Comparison of ENCODE assay signal across 11 cellular contexts in genomic region chr10:12579954-12580858, GRCh38.
A peak's percentile ranks its signal among the peaks of the same experiment; 100 is the strongest.
DNase-seq lines count a peak whose midpoint lies in the region; ATAC-seq and TF ChIP-seq lines count a peak whose summit lies in the region.
"Had no signal": no experiment of that assay in that cellular context is flagged by ENCODE, and none has a peak within 500 bp of the region (broad histone marks: within the 10 kb centered on the region; RNA-seq: fewer than 3 reads in every experiment).

No MANE protein-coding gene starts in this region.

- no peaks in the 10 kb centered on the region for H3K27me3 ChIP-seq in suprapubic skin

- 44% methylated on average over 7 of the region's 7 CpGs for WGBS in suprapubic skin

- TF ChIP-seq EP300 in suprapubic skin (IDR thresholded peaks at IDR 0.05): no peak

- TF ChIP-seq POLR2A in suprapubic skin (IDR thresholded peaks at IDR 0.05): no peak

- H3K9me3 ChIP-seq in suprapubic skin: peaks cover 3% of the 10 kb centered on the region

- peaks cover 10% of the 10 kb centered on the region for H3K4me1 ChIP-seq in suprapubic skin

- DNase-seq in NCI-H748 (lab: John Stamatoyannopoulos, UW; ENCODE audit: unreplicated experiment): peak; percentile 7
- DNase-seq in NCI-H748 treated with DMSO at 0.1 percent for 48 hours (lab: John Stamatoyannopoulos, UW): no peak
- DNase-seq in fibroblast of mammary gland (ENCODE audit: low read depth): peak; percentile 16
- no peak for DNase-seq in suprapubic skin (ENCODE audit: low spot score in 2 of 2)
- no peak for DNase-seq in central memory CD4-positive, alpha-beta T cell
- DNase-seq in activated CD8-positive, alpha-beta memory T cell treated with anti-CD3 and anti-CD28 coated beads, Interleukin-2, amount 50 U/mL, for 4 hours: no peak
- no peak for DNase-seq in NCI-H1694 (lab: John Stamatoyannopoulos, UW)
- DNase-seq: activated naive CD4-positive, alpha-beta T cell treated with anti-CD3 and anti-CD28 coated beads, Interleukin-2, amount 50 U/mL, for 16 hours; NCI-H524 had no signal

- no peaks in the 10 kb centered on the region for H3K36me3 ChIP-seq in suprapubic skin

- H3K27ac ChIP-seq in suprapubic skin: peak overlapping the region; percentile 41
- H3K27ac ChIP-seq: VCaP had no signal

- peak; percentile 66 for ATAC-seq in HG03097 (IDR thresholded peaks at IDR 0.05; ENCODE audit: low FRiP score, unreplicated experiment)

- TF ChIP-seq CTCF in fibroblast of mammary gland (conservative IDR thresholded peaks at IDR 0.05; ENCODE audit: control insufficient read depth, insufficient read depth, low read depth, low read length): no peak
- no peak for TF ChIP-seq CTCF in suprapubic skin (IDR thresholded peaks at IDR 0.05)

- H3K4me3 ChIP-seq in fibroblast of mammary gland (ENCODE audit: control insufficient read depth, low read depth, low read length) (no peak overlapping the region), suprapubic skin (no peak overlapping the region)

Comparison
In these comparisons a context has a peak if more than half of its experiments do, and no peak if none do; other contexts are left out.
1. DNase-seq: peak in NCI-H748 (single experiment) and fibroblast of mammary gland (single experiment); none in NCI-H748 treated with DMSO at 0.1 percent for 48 hours (single experiment), suprapubic skin (0 of 2), central memory CD4-positive, alpha-beta T cell (single experiment), activated CD8-positive, alpha-beta memory T cell treated with anti-CD3 and anti-CD28 coated beads, Interleukin-2, amount 50 U/mL, for 4 hours (single experiment) and NCI-H1694 (single experiment).